In genomic region chr20:35673884-35674283, GRCh38 we compare ENCODE assay signal across 19 cellular contexts.
"Had no signal": no experiment of that assay in that cellular context is flagged by ENCODE, and none has a peak within 500 bp of the region (broad histone marks: within the 10 kb centered on the region; RNA-seq: fewer than 3 reads in every experiment).

No MANE protein-coding gene starts in this region.

- H3K9me3 Mint-ChIP-seq: activated naive CD4-positive, alpha-beta T cell treated with anti-CD3 and anti-CD28 coated beads, Interleukin-2, amount 50 U/mL, for 24 hours; dendritic cell treated with granulocyte-macrophage colony-stimulating factor and Interleukin-4, amounts not matched to agents 40 ng/mL and 50 ng/mL, for 4 days; naive B cell; stimulated activated naive B cell treated with anti-CD40 and anti-IgM and Interleukin-4, amounts not matched to agents 10 μg/mL and 1 μg/mL and 100 μg/mL, for 72 hours had no signal

- DNase-seq: activated CD4-positive, alpha-beta T cell treated with anti-CD3 and anti-CD28 coated beads for 1 hour; activated effector memory CD4-positive, alpha-beta T cell treated with anti-CD3 and anti-CD28 coated beads, Interleukin-2, amount 50 U/mL, for 16 hours; anterior cingulate cortex; body of pancreas; effector CD4-positive, alpha-beta T cell; foreskin fibroblast; kidney; naive B cell; nucleus accumbens; posterior cingulate gyrus; stimulated activated CD4-positive, alpha-beta T cell treated with anti-CD3 and anti-CD28 coated beads, Interleukin-2, amount 100 ng/mL, for 48 hours; stimulated activated CD8-positive, alpha-beta memory T cell treated with anti-CD3 and anti-CD28 coated beads, Interleukin-4, amount 100 ng/mL, for 48 hours; stimulated activated naive B cell treated with anti-CD40 and anti-IgM and Interleukin-4, amounts not matched to agents 10 μg/mL and 1 μg/mL and 100 μg/mL, for 72 hours; T-helper 9 cell; testis; trophoblast cell had no signal

- H3K27ac Mint-ChIP-seq: activated naive CD4-positive, alpha-beta T cell treated with anti-CD3 and anti-CD28 coated beads, Interleukin-2, amount 50 U/mL, for 24 hours; dendritic cell treated with granulocyte-macrophage colony-stimulating factor and Interleukin-4, amounts not matched to agents 40 ng/mL and 50 ng/mL, for 4 days; naive B cell had no signal

- H3K4me1 Mint-ChIP-seq: activated naive CD4-positive, alpha-beta T cell treated with anti-CD3 and anti-CD28 coated beads, Interleukin-2, amount 50 U/mL, for 24 hours; naive B cell; stimulated activated naive B cell treated with anti-CD40 and anti-IgM and Interleukin-4, amounts not matched to agents 10 μg/mL and 1 μg/mL and 100 μg/mL, for 72 hours had no signal

- ATAC-seq: body of pancreas, right lobe of liver had no signal

- H3K27me3 Mint-ChIP-seq: activated naive CD4-positive, alpha-beta T cell treated with anti-CD3 and anti-CD28 coated beads, Interleukin-2, amount 50 U/mL, for 24 hours; dendritic cell treated with granulocyte-macrophage colony-stimulating factor and Interleukin-4, amounts not matched to agents 40 ng/mL and 50 ng/mL, for 4 days; naive B cell; stimulated activated naive B cell treated with anti-CD40 and anti-IgM and Interleukin-4, amounts not matched to agents 10 μg/mL and 1 μg/mL and 100 μg/mL, for 72 hours had no signal

- H3K4me3 Mint-ChIP-seq: activated naive CD4-positive, alpha-beta T cell treated with anti-CD3 and anti-CD28 coated beads, Interleukin-2, amount 50 U/mL, for 24 hours; dendritic cell treated with granulocyte-macrophage colony-stimulating factor and Interleukin-4, amounts not matched to agents 40 ng/mL and 50 ng/mL, for 4 days; stimulated activated naive B cell treated with anti-CD40 and anti-IgM and Interleukin-4, amounts not matched to agents 10 μg/mL and 1 μg/mL and 100 μg/mL, for 72 hours had no signal
